Comparison of ENCODE assay signal across 1 cellular context in genomic region chr4:26945794-26946193, GRCh38.
TF ChIP-seq lines count a peak whose summit lies in the region.

No MANE protein-coding gene starts in this region.

TF ChIP-seq in K562, 482 proteins besides CTCF, POLR2A, EP300 and RAD21 (continued from another document):
- no peak for TF ChIP-seq ZBTB34 (CRISPR knock-in tag; IDR thresholded peaks at IDR 0.05)
- no peak for TF ChIP-seq MTA1 (IDR thresholded peaks at IDR 0.05; ENCODE audit: borderline replicate concordance)
- no peak for TF ChIP-seq RHOXF2B (CRISPR knock-in tag; conservative IDR thresholded peaks at IDR 0.05)
- no peak for TF ChIP-seq CEBPB (tag; IDR thresholded peaks at IDR 0.05)
- TF ChIP-seq SP2 (IDR thresholded peaks at IDR 0.05; ENCODE audit: extremely low read depth, low read depth, low read length, poor library complexity, severe bottlenecking): no peak
- TF ChIP-seq DEAF1 (CRISPR knock-in tag; IDR thresholded peaks at IDR 0.05): no peak
- no peak for TF ChIP-seq ARID1B (IDR thresholded peaks at IDR 0.05)
- TF ChIP-seq KLF10 (CRISPR knock-in tag; IDR thresholded peaks at IDR 0.05): no peak
